Comparison of ENCODE assay signal across 1 cellular context in the genomic region with DNA sequence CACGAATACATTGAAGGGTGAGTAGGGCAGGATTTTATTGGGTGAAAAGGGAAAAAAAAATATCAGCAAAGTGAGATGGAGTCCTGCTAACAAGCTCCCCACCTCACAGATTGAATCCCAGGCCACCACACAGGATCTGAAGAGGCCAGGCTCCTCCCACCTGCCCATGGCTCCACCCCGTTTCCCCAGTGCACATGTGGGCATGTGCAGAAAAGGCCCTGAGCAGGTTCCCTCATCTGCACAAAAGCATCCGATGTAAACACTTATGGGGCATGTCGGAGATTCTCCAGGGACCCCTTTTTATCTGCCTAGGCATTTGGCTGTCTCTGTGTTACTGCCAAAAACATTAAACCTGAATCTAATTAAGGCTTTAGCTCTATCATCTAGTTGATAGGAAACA.
TF ChIP-seq lines count a peak whose summit lies in the region.

No MANE protein-coding gene starts in this region.

TF ChIP-seq in GM12878, 131 proteins besides CTCF, POLR2A, EP300 and RAD21 (continued from another document):
- TF ChIP-seq NR2C2 (IDR thresholded peaks at IDR 0.05; ENCODE audit: borderline replicate concordance, control insufficient read depth, insufficient read length, low read depth): no peak
- TF ChIP-seq SREBF1 (IDR thresholded peaks at IDR 0.05; ENCODE audit: low read length): no peak
- no peak for TF ChIP-seq POLR2AphosphoS2 (IDR thresholded peaks at IDR 0.05; ENCODE audit: low read depth, low read length)
- TF ChIP-seq FOXK2 (IDR thresholded peaks at IDR 0.05): no peak
- TF ChIP-seq SMAD1 (IDR thresholded peaks at IDR 0.05; ENCODE audit: low read depth, partially characterized antibody): no peak
- no peak for TF ChIP-seq SRF (IDR thresholded peaks at IDR 0.05; ENCODE audit: low read depth in 2 of 2, low read length in 2 of 2)
- no peak for TF ChIP-seq WRNIP1 (IDR thresholded peaks at IDR 0.05; ENCODE audit: borderline replicate concordance, low read depth, low read length)
